Comparison of ENCODE assay signal across 16 cellular contexts in genomic region chrX:471239-471638, GRCh38.
DNase-seq lines count a peak whose midpoint lies in the region; ATAC-seq and TF ChIP-seq lines count a peak whose summit lies in the region.
"Had no signal": no experiment of that assay in that cellular context is flagged by ENCODE, and none has a peak within 500 bp of the region (broad histone marks: within the 10 kb centered on the region; RNA-seq: fewer than 3 reads in every experiment).

No MANE protein-coding gene starts in this region.

- ATAC-seq in SK-N-SH treated with all-trans-retinoic acid at 6 μM for 48 hours (no peak), HG02623 (IDR thresholded peaks at IDR 0.05; ENCODE audit: unreplicated experiment) (no peak), HG03097 (IDR thresholded peaks at IDR 0.05; ENCODE audit: low FRiP score, unreplicated experiment) (no peak), GM19455 (IDR thresholded peaks at IDR 0.05; ENCODE audit: unreplicated experiment) (no peak)
- ATAC-seq: GM23338 had no signal

- H2AFZ ChIP-seq in SK-N-SH (ENCODE audit: low read depth): no peak overlapping the region
- H2AFZ ChIP-seq: GM23338 had no signal

- no peak for DNase-seq in SK-N-SH
- DNase-seq in MG63: no peak
- DNase-seq in foreskin fibroblast: peak in 1 of 2 donors; percentile 11
- no peak for DNase-seq in stimulated activated CD4-positive, alpha-beta T cell treated with anti-CD3 and anti-CD28 coated beads, Interleukin-15, amount 100 ng/mL, for 24 hours
- DNase-seq: C1 segment of cervical spinal cord; CD4-positive, alpha-beta T cell; DMS79 treated with DMSO at 0.1 percent for 48 hours; GF-D8; H7; KG1 had no signal

- no peaks in the 10 kb centered on the region for H3K4me1 ChIP-seq in SK-N-SH (ENCODE audit: control insufficient read depth in 1 of 2, insufficient read depth in 2 of 2, low read depth in 1 of 2, low read length in 1 of 2)

- H3K9me3 ChIP-seq in SK-N-SH (no peaks in the 10 kb centered on the region), MG63 (no peaks in the 10 kb centered on the region)

- H3K79me2 ChIP-seq in SK-N-SH (ENCODE audit: insufficient read depth): no peaks in the 10 kb centered on the region

- WGBS in SK-N-SH (ENCODE audit: low lambda C conversion rate): 16% methylated on average over 11 of the region's 11 CpGs

- no peak overlapping the region for H3K27ac ChIP-seq in SK-N-SH (ENCODE audit: low read depth in 2 of 2, low read length in 1 of 2)
- H3K27ac ChIP-seq: 22Rv1 had no signal

- H3F3A ChIP-seq in SK-N-SH (replicated peaks; ENCODE audit: insufficient read depth): no peaks in the 10 kb centered on the region

- no peak for TF ChIP-seq CTCF in SK-N-SH (IDR thresholded peaks at IDR 0.05)
- TF ChIP-seq CTCF in foreskin fibroblast (IDR thresholded peaks at IDR 0.05; ENCODE audit: low read depth, low read length): no peak

- TF ChIP-seq RAD21 in SK-N-SH (IDR thresholded peaks at IDR 0.05; ENCODE audit: low read length): no peak

- POLR2A ChIA-PET in SK-N-SH (lab: Yijun Ruan, JAX): no interaction called here

- no peaks in the 10 kb centered on the region for H3K36me3 ChIP-seq in SK-N-SH (replicated peaks in 1 of 2; ENCODE audit: control insufficient read depth in 1 of 2, insufficient read depth in 2 of 2, low read length in 1 of 2)
- H3K36me3 ChIP-seq in MG63: no peaks in the 10 kb centered on the region

- CTCF ChIA-PET in SK-N-SH (lab: Yijun Ruan, JAX): no interaction called here

- no peak overlapping the region for H3K9ac ChIP-seq in SK-N-SH

- no peak for TF ChIP-seq EP300 in SK-N-SH (IDR thresholded peaks at IDR 0.05; ENCODE audit: borderline replicate concordance in 1 of 2, low read depth in 1 of 2, low read length in 1 of 2)

- H4K20me1 ChIP-seq in SK-N-SH (ENCODE audit: insufficient read depth): no peaks in the 10 kb centered on the region

- H3K4me3 ChIP-seq in SK-N-SH (ENCODE audit: low read depth in 2 of 2, low read length in 1 of 2) (no peak overlapping the region), MG63 (peak overlapping the region; percentile 13), foreskin fibroblast (ENCODE audit: low read depth in 1 of 2, low read length in 2 of 2) (peak overlapping the region; percentile 1 to 2)
- H3K4me3 ChIP-seq: GM23338 had no signal

- H3K9me2 ChIP-seq in SK-N-SH: no peaks in the 10 kb centered on the region

- peaks cover 23% of the 10 kb centered on the region for H3K27me3 ChIP-seq in SK-N-SH (ENCODE audit: insufficient read depth)
- no peaks in the 10 kb centered on the region for H3K27me3 ChIP-seq in MG63

- H3K4me2 ChIP-seq in SK-N-SH: peak overlapping the region; percentile 25; the same call in 1 of the 2 replicates
- H3K4me2 ChIP-seq: GM23338 had no signal

TF ChIP-seq in SK-N-SH, 30 proteins besides CTCF, POLR2A, EP300 and RAD21 (continues in another document):
- TF ChIP-seq REST (IDR thresholded peaks at IDR 0.05; ENCODE audit: low read depth, low read length): no peak
- TF ChIP-seq, protein P1, sequence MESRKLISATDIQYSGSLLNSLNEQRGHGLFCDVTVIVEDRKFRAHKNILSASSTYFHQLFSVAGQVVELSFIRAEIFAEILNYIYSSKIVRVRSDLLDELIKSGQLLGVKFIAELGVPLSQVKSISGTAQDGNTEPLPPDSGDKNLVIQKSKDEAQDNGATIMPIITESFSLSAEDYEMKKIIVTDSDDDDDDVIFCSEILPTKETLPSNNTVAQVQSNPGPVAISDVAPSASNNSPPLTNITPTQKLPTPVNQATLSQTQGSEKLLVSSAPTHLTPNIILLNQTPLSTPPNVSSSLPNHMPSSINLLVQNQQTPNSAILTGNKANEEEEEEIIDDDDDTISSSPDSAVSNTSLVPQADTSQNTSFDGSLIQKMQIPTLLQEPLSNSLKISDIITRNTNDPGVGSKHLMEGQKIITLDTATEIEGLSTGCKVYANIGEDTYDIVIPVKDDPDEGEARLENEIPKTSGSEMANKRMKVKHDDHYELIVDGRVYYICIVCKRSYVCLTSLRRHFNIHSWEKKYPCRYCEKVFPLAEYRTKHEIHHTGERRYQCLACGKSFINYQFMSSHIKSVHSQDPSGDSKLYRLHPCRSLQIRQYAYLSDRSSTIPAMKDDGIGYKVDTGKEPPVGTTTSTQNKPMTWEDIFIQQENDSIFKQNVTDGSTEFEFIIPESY (IDR thresholded peaks at IDR 0.05; ENCODE audit: borderline replicate concordance, low read depth): no peak
- TF ChIP-seq NRF1 (IDR thresholded peaks at IDR 0.05; ENCODE audit: low read depth, low read length): no peak

TF ChIP-seq in SK-N-SH treated with all-trans-retinoic acid at 6 μM for 48 hours, 23 proteins besides CTCF, POLR2A, EP300 and RAD21:
- TF ChIP-seq ZNF565 (CRISPR knock-in tag; conservative IDR thresholded peaks at IDR 0.05; ENCODE audit: low read depth): no peak
- no peak for TF ChIP-seq CSDC2 (CRISPR knock-in tag; IDR thresholded peaks at IDR 0.05)
- TF ChIP-seq ZC3H10 (CRISPR knock-in tag; IDR thresholded peaks at IDR 0.05): no peak
- no peak for TF ChIP-seq ZNF8 (CRISPR knock-in tag; IDR thresholded peaks at IDR 0.05)
- TF ChIP-seq ISL1 (CRISPR knock-in tag; IDR thresholded peaks at IDR 0.05): no peak

Comparison
In these comparisons a context has a peak if more than half of its experiments do, and no peak if none do; other contexts are left out.
1. H3K4me3 ChIP-seq: peak in MG63 (single experiment) and foreskin fibroblast (2 of 2); none in SK-N-SH (0 of 2).